ENCODE assay signal across 13 cellular contexts in the genomic region with DNA sequence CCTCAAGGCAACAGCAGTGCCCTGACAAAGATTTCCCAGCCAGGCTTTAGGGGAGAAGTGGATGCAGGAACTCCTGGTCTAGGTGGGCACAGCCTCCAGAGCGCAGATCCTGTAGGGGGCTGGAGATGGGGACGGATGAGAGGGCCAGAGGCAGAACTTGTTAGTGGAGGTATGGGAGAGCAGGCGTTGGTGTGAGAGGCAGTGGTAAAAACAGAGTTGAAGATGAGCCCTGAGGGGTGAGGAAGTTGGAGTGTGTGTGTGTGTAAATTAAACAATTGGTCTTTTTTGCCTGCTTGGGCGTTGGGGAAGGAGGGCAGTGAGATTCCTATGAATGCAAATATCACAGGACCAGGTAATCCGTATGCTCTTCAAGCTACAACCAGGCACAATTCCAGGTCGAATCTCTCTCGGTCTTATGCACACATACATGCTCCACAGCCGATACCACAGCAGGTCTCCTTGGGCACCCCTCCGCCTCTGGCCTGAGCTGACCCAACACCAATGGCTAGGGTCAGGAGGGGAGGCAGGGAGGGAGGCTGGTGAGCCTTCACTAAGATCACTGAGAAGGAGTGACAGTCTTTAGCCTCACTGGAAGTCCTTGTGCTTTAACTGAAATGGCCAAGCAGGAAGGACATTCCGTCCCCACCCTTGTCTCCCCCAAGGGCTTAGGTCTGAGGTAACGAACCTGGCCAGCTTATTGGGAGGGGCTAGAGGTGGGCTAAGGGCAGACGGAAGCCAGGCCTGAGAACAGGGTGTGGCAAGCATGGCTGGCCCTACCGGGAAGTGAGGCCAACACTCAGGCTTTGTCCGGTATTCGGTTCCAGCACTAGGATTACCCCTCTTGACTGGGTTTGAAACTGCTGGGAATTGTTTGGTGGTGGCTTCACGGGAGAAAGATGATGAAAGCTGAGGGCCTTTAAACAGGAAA. TPM values are rescaled to one million over a fixed set of nuclear protein-coding genes. Genes with fewer than 3 reads are reported as not detected.
DNase-seq lines count a peak whose midpoint lies in the region; ATAC-seq and TF ChIP-seq lines count a peak whose summit lies in the region.
"Had no signal": no experiment of that assay in that cellular context is flagged by ENCODE, and none has a peak within 500 bp of the region (broad histone marks: within the 10 kb centered on the region; RNA-seq: fewer than 3 reads in every experiment).

No MANE protein-coding gene starts in this region.

- H3K27ac ChIP-seq in breast epithelium (peak overlapping the region; percentile 98), lower lobe of right lung (peak overlapping the region; percentile 85), thoracic aorta (peak overlapping the region; percentile 72)

- peaks cover 9 to 22% of the 10 kb centered on the region in 2 donors for H3K4me1 ChIP-seq in breast epithelium
- H3K4me1 ChIP-seq in lower lobe of right lung, result peaks cover 19% of the 10 kb centered on the region
- peaks cover 14 to 49% of the 10 kb centered on the region in 2 donors for H3K4me1 ChIP-seq in thoracic aorta (ENCODE audit: control insufficient read depth in 1 of 2, low read depth in 2 of 2)
- no peaks in the 10 kb centered on the region for H3K4me1 ChIP-seq in HAP-1

- peak; percentile 7 for TF ChIP-seq POLR2A in breast epithelium (IDR thresholded peaks at IDR 0.05)

- ATAC-seq in lower lobe of right lung (peak; percentile 74 to 83), thoracic aorta (ENCODE audit: insufficient number of reproducible peaks, low FRiP score, low read depth) (no peak)
- ATAC-seq: CD8-positive, alpha-beta T cell had no signal

- H3K9me3 ChIP-seq in breast epithelium, result no peaks in the 10 kb centered on the region
- no peaks in the 10 kb centered on the region for H3K9me3 ChIP-seq in lower lobe of right lung
- H3K9me3 ChIP-seq in thoracic aorta, result no peaks in the 10 kb centered on the region
- H3K9me3 ChIP-seq in HAP-1, result no peaks in the 10 kb centered on the region
- H3K9me3 ChIP-seq: adrenal gland had no signal

- intact Hi-C loops in breast epithelium (cut with DNase I; ENCODE audit: low total_unique reads) (no loop called here), lower lobe of right lung (cut with DNase I) (no loop called here)

- peak; percentile 59 for DNase-seq in LoVo (ENCODE audit: low spot score)
- peak; percentile 59 to 92 for DNase-seq in breast epithelium (ENCODE audit: low spot score in 2 of 2)
- peak; percentile 78 for DNase-seq in lower lobe of right lung
- no peak for DNase-seq in thoracic aorta (ENCODE audit: low spot score)
- no peak for DNase-seq in GF-D8 (lab: John Stamatoyannopoulos, UW)
- no peak for DNase-seq in HAP-1 (ENCODE audit: low spot score in 2 of 2)
- no peak for DNase-seq in NCI-H2171 (lab: John Stamatoyannopoulos, UW)
- DNase-seq in DMS79 treated with DMSO at 0.1 percent for 48 hours (lab: John Stamatoyannopoulos, UW), result no peak
- DNase-seq: activated CD8-positive, alpha-beta memory T cell treated with anti-CD3 and anti-CD28 coated beads, Interleukin-2, amount 50 U/mL, for 4 hours; adrenal gland; CD8-positive, alpha-beta T cell; GDM1; substantia nigra had no signal

- TF ChIP-seq CTCF in breast epithelium (IDR thresholded peaks at IDR 0.05) (no peak), lower lobe of right lung (IDR thresholded peaks at IDR 0.05) (no peak), thoracic aorta (IDR thresholded peaks at IDR 0.05) (no peak)

- in situ Hi-C loops in HAP-1 (cut with MboI; ENCODE audit: low sequenced_read_pairs), result no loop called here

- H3K36me3 ChIP-seq in breast epithelium, result no peaks in the 10 kb centered on the region
- H3K36me3 ChIP-seq in lower lobe of right lung, result no peaks in the 10 kb centered on the region
- H3K36me3 ChIP-seq in thoracic aorta, result no peaks in the 10 kb centered on the region
- no peaks in the 10 kb centered on the region for H3K36me3 ChIP-seq in HAP-1 (replicated peaks)
- H3K36me3 ChIP-seq: adrenal gland had no signal

- H3K27me3 ChIP-seq in breast epithelium (peaks cover 0 to 5% of the 10 kb centered on the region in 2 donors), lower lobe of right lung (ENCODE audit: low read depth) (peaks cover 20% of the 10 kb centered on the region), thoracic aorta (replicated peaks; ENCODE audit: insufficient read depth) (no peaks in the 10 kb centered on the region), HAP-1 (ENCODE audit: low read depth) (peaks cover 6% of the 10 kb centered on the region; the same call in 1 of the 2 replicates)

- H3K4me3 ChIP-seq in breast epithelium, result peak overlapping the region in 2 of 3 donors; percentile 71 to 78
- H3K4me3 ChIP-seq in lower lobe of right lung, result no peak overlapping the region
- no peak overlapping the region for H3K4me3 ChIP-seq in thoracic aorta
- H3K4me3 ChIP-seq in HAP-1, result no peak overlapping the region
- H3K4me3 ChIP-seq: adrenal gland had no signal

RNA-seq across cellular contexts. Expression of a gene that starts 1.5 kb away (rescaled TPM):
- total RNA-seq in breast epithelium (1,000 to 10,000 TPM in 1 of 3 donors, 100 to 1,000 TPM in 1, 1 to 10 TPM in 1; 4.2 to 1,051 (median 358) TPM), lower lobe of right lung (257 TPM), thoracic aorta (100 to 1,000 TPM in 1 of 2 donors, 10 to 100 TPM in 1; 24.1 to 105 TPM)
- total RNA-seq: CD8-positive, alpha-beta T cell had no signal

RNA-seq across cellular contexts. Expression of a gene that starts 39.8 kb away (rescaled TPM):
- total RNA-seq in breast epithelium (1 to 10 TPM in 2 of 3 donors, not detected in 1; 2.9 to 9.8 TPM), lower lobe of right lung (3.0 TPM), thoracic aorta (under 1 TPM; 0.21 to 0.41 TPM)
- total RNA-seq: CD8-positive, alpha-beta T cell had no signal

RNA-seq across cellular contexts. Expression of a gene that starts 42.9 kb away (rescaled TPM):
- total RNA-seq in breast epithelium (1 to 10 TPM in 1 of 3 donors, under 1 TPM in 1, not detected in 1; 0.66 to 2.2 TPM), lower lobe of right lung (0.74 TPM), thoracic aorta (1 to 10 TPM in 1 of 2 donors, not detected in 1; 9.3 TPM)

RNA-seq across cellular contexts. Expression of a gene that starts 59.8 kb away (rescaled TPM):
- total RNA-seq in breast epithelium (10 to 100 TPM in 1 of 3 donors, 1 to 10 TPM in 1, not detected in 1; 3.6 to 29.9 TPM), lower lobe of right lung (not detected), thoracic aorta (1 to 10 TPM in 1 of 2 donors, not detected in 1; 5.1 TPM)
- total RNA-seq: CD8-positive, alpha-beta T cell had no signal

Comparison
In these comparisons a context has a peak if more than half of its experiments do, and no peak if none do; other contexts are left out.
1. DNase-seq: peak in LoVo (single experiment), breast epithelium (2 of 2) and lower lobe of right lung (single experiment); none in thoracic aorta (single experiment), GF-D8 (single experiment), HAP-1 (0 of 2), NCI-H2171 (single experiment) and DMS79 treated with DMSO at 0.1 percent for 48 hours (single experiment).
2. H3K4me3 ChIP-seq: peak in breast epithelium (2 of 3); none in lower lobe of right lung (single experiment), thoracic aorta (single experiment) and HAP-1 (single experiment).
3. Peak in every context shown above with its lines, with median percentiles within 50 percentile points of each other: H3K27ac ChIP-seq.